Comparison of ENCODE assay signal across 23 cellular contexts in the genomic region with DNA sequence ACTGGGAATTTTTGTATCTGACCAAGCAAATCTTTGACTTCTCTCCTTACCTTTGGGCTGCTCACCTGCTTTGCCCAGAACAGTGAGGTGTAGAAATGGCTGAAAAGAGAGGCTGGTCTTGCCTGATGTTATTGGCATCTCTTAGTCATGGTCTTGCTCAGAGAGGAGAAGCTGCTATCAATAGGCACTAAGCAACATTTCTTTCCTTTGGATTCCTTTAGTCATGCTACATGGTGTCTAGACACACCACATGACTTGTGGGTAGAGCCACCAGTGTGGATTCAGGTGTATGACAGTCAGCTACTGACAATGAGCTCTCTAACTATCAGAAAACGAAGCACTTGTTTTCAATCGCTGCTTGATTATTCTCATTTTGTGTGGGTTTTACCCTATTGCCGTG.
"Had no signal": no experiment of that assay in that cellular context is flagged by ENCODE, and none has a peak within 500 bp of the region (broad histone marks: within the 10 kb centered on the region; RNA-seq: fewer than 3 reads in every experiment).

No MANE protein-coding gene starts in this region.

- H3K27ac ChIP-seq: PC-9, Peyer's patch, SJSA1, SK-N-MC had no signal

- H3K36me3 ChIP-seq: Peyer's patch, SJSA1 had no signal

- H3K4me2 ChIP-seq: PC-9 had no signal

- H2AFZ ChIP-seq: PC-9 had no signal

- H3K27me3 ChIP-seq: Peyer's patch, SJSA1 had no signal

- DNase-seq: IMR-90; Karpas-422; KG1; MM.1S; NCI-H1092 treated with DMSO at 0.1 percent for 48 hours; NCI-H1436; NCI-H187; NCI-H2029; NCI-H2081 treated with DMSO at 0.1 percent for 48 hours; NCI-H2171; NCI-H226; NCI-H446; NCI-H510A; NCI-H524 treated with DMSO at 0.1 percent for 48 hours; NCI-H774; NK-92 treated with Interleukin-12 subunit alpha and Interleukin-12 subunit beta, amount 100 ng/mL, for 24 hours; OCI-M1; PC-9; Peyer's patch; Right ventricle myocardium superior; SIG-M5 had no signal

- H3K4me3 ChIP-seq: PC-9, Peyer's patch, SJSA1, SK-N-MC had no signal

- H3K9me3 ChIP-seq: Peyer's patch had no signal

- H3K4me1 ChIP-seq: Peyer's patch, SJSA1 had no signal
